In genomic region chr6:3825851-3826581, GRCh38 we compare ENCODE assay signal across 8 cellular contexts. TPM values are rescaled to one million over a fixed set of nuclear protein-coding genes. Genes with fewer than 3 reads are reported as not detected.
A peak's percentile ranks its signal among the peaks of the same experiment; 100 is the strongest.
DNase-seq lines count a peak whose midpoint lies in the region; ATAC-seq and TF ChIP-seq lines count a peak whose summit lies in the region.

No MANE protein-coding gene starts in this region.

- H3K9me3 ChIP-seq in prostate gland (no peaks in the 10 kb centered on the region), WERI-Rb-1 (ENCODE audit: severe bottlenecking) (no peaks in the 10 kb centered on the region)

- H3K27ac ChIP-seq in VCaP (peak overlapping the region; percentile 84), prostate gland (peak overlapping the region; percentile 91 to 93), WERI-Rb-1 (no peak overlapping the region)

- TF ChIP-seq POLR2A in prostate gland (IDR thresholded peaks at IDR 0.05), result no peak

- ATAC-seq in Right ventricle myocardium inferior, result peak; percentile 88

- H3K36me3 ChIP-seq in prostate gland (no peaks in the 10 kb centered on the region), WERI-Rb-1 (no peaks in the 10 kb centered on the region)

- peak overlapping the region in 1 of 2 donors; percentile 13 for H3K4me3 ChIP-seq in prostate gland
- H3K4me3 ChIP-seq in WERI-Rb-1 (ENCODE audit: low read depth, low read length), result no peak overlapping the region

- intact Hi-C loops in Right ventricle myocardium inferior (cut with DNase I) (loop anchor here (1.0 to 2.0 kb wide), 2 partner anchors 78 to 83 kb away; no protein-coding TSS in a partner anchor), prostate gland (cut with DNase I) (loop anchor here (2.0 to 5.0 kb wide), 2 partner anchors 75 to 86 kb away; partner anchors contain the start of gene PXDC1)

- no peaks in the 10 kb centered on the region for H3K27me3 ChIP-seq in prostate gland (replicated peaks; ENCODE audit: insufficient read depth)
- peaks cover 4% of the 10 kb centered on the region for H3K27me3 ChIP-seq in WERI-Rb-1 (ENCODE audit: insufficient read depth, low read depth, severe bottlenecking)

- WGBS in prostate gland, result 11% methylated on average over 15 of the region's 15 CpGs

- H3K4me1 ChIP-seq in prostate gland (replicated peaks), result peaks cover 5% of the 10 kb centered on the region

- DNase-seq in DMS153 (lab: John Stamatoyannopoulos, UW) (peak; percentile 11), Right ventricle myocardium inferior (ENCODE audit: missing footprints) (peak; percentile 87), prostate gland (ENCODE audit: low spot score) (peak; percentile 94), NCI-H1436 (lab: John Stamatoyannopoulos, UW) (no peak), WERI-Rb-1 (no peak), SIG-M5 treated with dmso at 0.1 percent for 504 hours (lab: John Stamatoyannopoulos, UW; ENCODE audit: unreplicated experiment) (no peak), iPS-NIHi7 (ENCODE audit: extremely low spot score) (no peak)

- no peak for TF ChIP-seq CTCF in VCaP (conservative IDR thresholded peaks at IDR 0.05)
- TF ChIP-seq CTCF in prostate gland (IDR thresholded peaks at IDR 0.05), result no peak
- TF ChIP-seq CTCF in WERI-Rb-1 (IDR thresholded peaks at IDR 0.05; ENCODE audit: low read depth, low read length), result no peak

RNA-seq across cellular contexts. Expression of gene FAM50B, which starts 23.2 kb away (rescaled TPM):
- total RNA-seq in Right ventricle myocardium inferior (26.5 TPM), prostate gland (10 to 100 TPM; 14.2 to 36.4 TPM)

Comparison
In these comparisons a context has a peak if more than half of its experiments do, and no peak if none do; other contexts are left out.
1. DNase-seq: peak in DMS153 (single experiment), Right ventricle myocardium inferior (single experiment) and prostate gland (single experiment); none in NCI-H1436 (single experiment), WERI-Rb-1 (single experiment), SIG-M5 treated with dmso at 0.1 percent for 504 hours (single experiment) and iPS-NIHi7 (single experiment).